8 cellular contexts compared by ENCODE assay signal in the genomic region with DNA sequence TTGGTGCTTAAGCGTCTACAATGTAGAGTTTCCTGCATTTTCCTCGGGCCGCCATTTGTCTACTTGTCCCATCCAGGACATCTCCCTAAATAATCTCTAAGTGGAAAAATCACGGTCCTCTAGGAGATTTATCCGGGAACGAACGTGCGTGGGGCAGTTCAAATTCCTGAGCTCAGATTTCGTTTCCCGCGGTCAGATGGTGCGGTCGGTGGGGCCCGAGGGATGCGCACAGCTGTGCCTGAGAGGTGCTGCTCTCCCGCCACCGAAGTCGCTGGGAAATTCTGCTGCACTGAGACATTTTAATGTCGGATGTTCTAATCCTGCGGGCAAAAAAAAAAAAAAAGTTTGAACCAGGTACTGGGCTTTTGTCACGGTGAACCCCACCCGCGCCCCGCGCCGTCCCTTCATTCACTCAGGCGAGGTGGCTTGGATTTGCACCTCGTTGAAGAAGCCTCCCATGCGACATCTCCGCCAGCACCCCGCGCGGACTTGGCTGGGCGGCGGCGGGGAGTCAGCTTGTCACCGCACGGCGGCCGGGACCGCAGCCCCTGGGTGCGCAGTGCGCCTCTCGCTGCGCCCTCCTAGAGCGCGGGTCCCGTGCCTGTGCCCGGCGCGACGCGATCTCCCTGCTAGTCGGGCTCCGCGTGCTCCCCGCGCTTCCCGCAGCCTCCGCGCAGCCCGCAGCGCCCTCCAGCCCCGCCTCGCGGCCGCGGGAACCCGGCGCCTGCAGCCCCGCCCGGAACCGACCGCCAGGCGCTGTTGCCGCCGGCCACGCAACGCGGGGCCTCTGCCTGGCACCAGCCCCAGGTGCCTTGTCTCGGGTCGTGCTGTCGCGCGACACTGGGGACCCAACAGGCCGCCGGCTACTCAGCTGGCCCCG.
DNase-seq lines count a peak whose midpoint lies in the region; ATAC-seq and TF ChIP-seq lines count a peak whose summit lies in the region.

No MANE protein-coding gene starts in this region.

- H3K9me3 Mint-ChIP-seq in activated CD4-positive, alpha-beta T cell treated with anti-CD3 and anti-CD28 coated beads for 36 hours (ENCODE audit: low read depth) = no peaks in the 10 kb centered on the region

- peaks cover 49% of the 10 kb centered on the region for H3K27me3 Mint-ChIP-seq in activated CD4-positive, alpha-beta T cell treated with anti-CD3 and anti-CD28 coated beads for 36 hours

- peaks cover 13% of the 10 kb centered on the region for H3K4me1 Mint-ChIP-seq in activated CD4-positive, alpha-beta T cell treated with anti-CD3 and anti-CD28 coated beads for 36 hours

- H3K27ac Mint-ChIP-seq in activated CD4-positive, alpha-beta T cell treated with anti-CD3 and anti-CD28 coated beads for 36 hours = no peak overlapping the region

- no peaks in the 10 kb centered on the region for H3K36me3 ChIP-seq in suprapubic skin

- TF ChIP-seq POLR2A in suprapubic skin (IDR thresholded peaks at IDR 0.05) = no peak

- peaks cover 15% of the 10 kb centered on the region for H3K4me1 ChIP-seq in suprapubic skin

- ATAC-seq in activated CD4-positive, alpha-beta T cell treated with anti-CD3 and anti-CD28 coated beads for 36 hours = no peak
- no peak for ATAC-seq in HG03565 (IDR thresholded peaks at IDR 0.05; ENCODE audit: unreplicated experiment)

- peak; percentile 20 for DNase-seq in activated CD4-positive, alpha-beta T cell treated with anti-CD3 and anti-CD28 coated beads for 36 hours
- DNase-seq in activated CD4-positive, alpha-beta T cell treated with anti-CD3 and anti-CD28 coated beads, Interleukin-2, amount 50 U/mL, for 48 hours = no peak
- DNase-seq in NCI-H774 (lab: John Stamatoyannopoulos, UW) (peak; percentile 49), ecto neural progenitor cell (ENCODE audit: low spot score) (peak; percentile 75), medulla oblongata (ENCODE audit: extremely low spot score) (peak; percentile 66), suprapubic skin (ENCODE audit: low spot score in 2 of 2) (peak in 1 of 2 donors; percentile 61), COLO829 (ENCODE audit: low spot score) (no peak)

- peak overlapping the region; percentile 35 for H3K4me3 Mint-ChIP-seq in activated CD4-positive, alpha-beta T cell treated with anti-CD3 and anti-CD28 coated beads for 36 hours

- no peaks in the 10 kb centered on the region for H3K9me3 ChIP-seq in suprapubic skin

- CTCF ChIA-PET in activated CD4-positive, alpha-beta T cell treated with anti-CD3 and anti-CD28 coated beads for 36 hours (lab: Charles Lee) = no interaction called here

- 1% methylated on average over 56 of the region's 88 CpGs for WGBS in suprapubic skin

- TF ChIP-seq CTCF in suprapubic skin (IDR thresholded peaks at IDR 0.05) = peak; percentile 1 to 46

- intact Hi-C loops in activated CD4-positive, alpha-beta T cell treated with anti-CD3 and anti-CD28 coated beads for 36 hours (cut with DNase I, micrococcal nuclease) = loop anchor here (1.0 to 10.0 kb wide), 4 partner anchors 191 to 545 kb away; partner anchors contain the start of gene TCF4 (in 1 of the 2)

- peaks cover 2% of the 10 kb centered on the region for H3K36me3 Mint-ChIP-seq in activated CD4-positive, alpha-beta T cell treated with anti-CD3 and anti-CD28 coated beads for 36 hours (ENCODE audit: low read depth)

- no peak for TF ChIP-seq EP300 in suprapubic skin (IDR thresholded peaks at IDR 0.05)

- POLR2A ChIA-PET in activated CD4-positive, alpha-beta T cell treated with anti-CD3 and anti-CD28 coated beads for 36 hours (lab: Charles Lee) = interaction anchor here (0.6 to 0.7 kb wide), 2 partner anchors 33 to 701 kb away, joined by 3 to 6 read pairs; no protein-coding TSS in a partner anchor

- peak overlapping the region; percentile 78 for H3K27ac ChIP-seq in suprapubic skin

- H3K4me3 ChIP-seq in suprapubic skin = peak overlapping the region; percentile 57

- no peaks in the 10 kb centered on the region for H3K27me3 ChIP-seq in suprapubic skin

Comparison
In these comparisons a context has a peak if more than half of its experiments do, and no peak if none do; other contexts are left out.
1. DNase-seq: peak in activated CD4-positive, alpha-beta T cell treated with anti-CD3 and anti-CD28 coated beads for 36 hours (single experiment), NCI-H774 (single experiment), ecto neural progenitor cell (single experiment) and medulla oblongata (single experiment); none in activated CD4-positive, alpha-beta T cell treated with anti-CD3 and anti-CD28 coated beads, Interleukin-2, amount 50 U/mL, for 48 hours (0 of 2) and COLO829 (single experiment).